ENCODE assay signal across 12 cellular contexts in the genomic region with DNA sequence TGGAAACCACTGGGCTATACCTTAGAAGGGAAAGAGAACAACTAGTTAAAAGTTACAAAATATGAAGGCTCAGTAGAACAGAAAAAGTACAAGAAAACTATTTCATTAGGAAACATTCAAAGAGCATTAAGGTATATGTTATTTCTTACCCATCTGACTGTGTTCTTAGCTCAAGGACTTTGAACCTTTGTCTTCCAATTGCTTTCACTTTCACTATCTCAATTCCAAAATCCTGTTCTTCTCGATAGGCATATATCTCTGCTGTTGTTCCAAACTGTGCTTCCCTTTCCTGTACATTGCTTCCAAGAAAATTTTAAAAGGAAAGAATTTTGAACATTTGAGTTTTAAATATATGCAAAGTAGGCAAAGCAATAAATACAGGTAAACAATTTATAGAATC. TPM values are rescaled to one million over a fixed set of nuclear protein-coding genes. Genes with fewer than 3 reads are reported as not detected.
DNase-seq lines count a peak whose midpoint lies in the region; ATAC-seq and TF ChIP-seq lines count a peak whose summit lies in the region.
"Had no signal": no experiment of that assay in that cellular context is flagged by ENCODE, and none has a peak within 500 bp of the region (broad histone marks: within the 10 kb centered on the region; RNA-seq: fewer than 3 reads in every experiment).

No MANE protein-coding gene starts in this region.

- H3K27ac Mint-ChIP-seq in activated naive CD8-positive, alpha-beta T cell: peak overlapping the region; percentile 91

- H3K36me3 ChIP-seq in left ventricle myocardium inferior (peaks cover 68% of the 10 kb centered on the region), lung (ENCODE audit: control insufficient read depth in 2 of 2, insufficient read depth in 2 of 2, low read length in 2 of 2) (peaks cover 15 to 21% of the 10 kb centered on the region in 2 donors), upper lobe of left lung (peaks cover 24 to 66% (median 35%) of the 10 kb centered on the region in 4 donors)

- H3K4me3 ChIP-seq in left ventricle myocardium inferior (peak overlapping the region; percentile 44), lung (no peak overlapping the region), upper lobe of left lung (peak overlapping the region in 2 of 4 donors; percentile 9 to 28)

- no peaks in the 10 kb centered on the region for H3K9me3 ChIP-seq in left ventricle myocardium inferior (replicated peaks)
- H3K9me3 ChIP-seq in lung (ENCODE audit: control insufficient read depth in 2 of 2, insufficient read depth in 1 of 2, low read length in 1 of 2): no peaks in the 10 kb centered on the region
- H3K9me3 ChIP-seq in upper lobe of left lung: no peaks in the 10 kb centered on the region

- WGBS in lung, 2 donors: 12 to 34% methylated on average over 1 of the region's 1 CpG
- WGBS in upper lobe of left lung, 2 donors: 22 to 40% methylated on average over 1 of the region's 1 CpG

- H3K27me3 ChIP-seq in left ventricle myocardium inferior (ENCODE audit: low read depth): no peaks in the 10 kb centered on the region
- H3K27me3 ChIP-seq in lung (ENCODE audit: control insufficient read depth, insufficient read depth): no peaks in the 10 kb centered on the region
- no peaks in the 10 kb centered on the region for H3K27me3 ChIP-seq in upper lobe of left lung

- peaks cover 4% of the 10 kb centered on the region for H3K36me3 Mint-ChIP-seq in activated naive CD8-positive, alpha-beta T cell

- no peak for ATAC-seq in Right ventricle myocardium inferior
- ATAC-seq in lung (ENCODE audit: insufficient read depth, low FRiP score): no peak
- no peak for ATAC-seq in upper lobe of left lung (ENCODE audit: low FRiP score in 2 of 2)
- no peak for ATAC-seq in HG02852 (IDR thresholded peaks at IDR 0.05; ENCODE audit: unreplicated experiment)
- no peak for ATAC-seq in GM18505 (IDR thresholded peaks at IDR 0.05; ENCODE audit: unreplicated experiment)
- no peak for ATAC-seq in HG03045 (IDR thresholded peaks at IDR 0.05; ENCODE audit: unreplicated experiment)

- H3K4me1 ChIP-seq in left ventricle myocardium inferior (peaks cover 64% of the 10 kb centered on the region), lung (ENCODE audit: control insufficient read depth in 2 of 2, insufficient read depth in 2 of 2, low read length in 2 of 2) (peaks cover 0 to 3% of the 10 kb centered on the region in 2 donors), upper lobe of left lung (peaks cover 22 to 45% (median 37%) of the 10 kb centered on the region in 4 donors)

- H3K4me1 Mint-ChIP-seq in activated naive CD8-positive, alpha-beta T cell (ENCODE audit: low read depth): peaks cover 80% of the 10 kb centered on the region

- peak overlapping the region; percentile 76 for H3K4me3 Mint-ChIP-seq in activated naive CD8-positive, alpha-beta T cell

- peak overlapping the region; percentile 83 for H3K27ac ChIP-seq in left ventricle myocardium inferior (replicated peaks)
- peak overlapping the region; percentile 68 to 77 for H3K27ac ChIP-seq in lung (ENCODE audit: low read depth in 1 of 2, low read length in 1 of 2)
- peak overlapping the region; percentile 71 to 88 (median 80) for H3K27ac ChIP-seq in upper lobe of left lung

- intact Hi-C loops in left ventricle myocardium inferior (cut with micrococcal nuclease): no loop called here
- intact Hi-C loops in Right ventricle myocardium inferior (cut with DNase I): loop anchor here (10.0 kb wide), 1 partner anchor 48 kb away; a partner anchor contains a TSS

- TF ChIP-seq CTCF in left ventricle myocardium inferior (IDR thresholded peaks at IDR 0.05; ENCODE audit: borderline replicate concordance) (no peak), lung (IDR thresholded peaks at IDR 0.05; ENCODE audit: control extremely low read depth, extremely low read depth) (no peak), upper lobe of left lung (IDR thresholded peaks at IDR 0.05) (no peak)

- no peak for DNase-seq in left ventricle myocardium inferior
- no peak for DNase-seq in Right ventricle myocardium inferior (ENCODE audit: missing footprints)
- no peak for DNase-seq in lung (ENCODE audit: low spot score)
- DNase-seq in upper lobe of left lung: no peak
- DNase-seq: activated CD8-positive, alpha-beta memory T cell treated with anti-CD3 and anti-CD28 coated beads for 24 hours; foreskin fibroblast; midbrain; NCI-H526 treated with DMSO at 0.1 percent for 48 hours had no signal

- no peak for TF ChIP-seq EP300 in upper lobe of left lung (IDR thresholded peaks at IDR 0.05)

- H3K9me3 Mint-ChIP-seq in activated naive CD8-positive, alpha-beta T cell (ENCODE audit: low read depth): no peaks in the 10 kb centered on the region

- H3K27me3 Mint-ChIP-seq in activated naive CD8-positive, alpha-beta T cell: no peaks in the 10 kb centered on the region

- TF ChIP-seq POLR2A in upper lobe of left lung (IDR thresholded peaks at IDR 0.05) (no peak), GM18505 (IDR thresholded peaks at IDR 0.05; ENCODE audit: borderline replicate concordance, extremely low read depth, insufficient read depth, insufficient read length) (no peak)

RNA-seq across cellular contexts. Expression of a gene that starts 6.9 kb away (rescaled TPM):
- total RNA-seq in left ventricle myocardium inferior (53.8 TPM), Right ventricle myocardium inferior (46.6 TPM), lung (100 to 1,000 TPM in 1 of 2 donors, 10 to 100 TPM in 1; 32.1 to 132 TPM), upper lobe of left lung (10 to 100 TPM; 35.3 to 98.5 (median 53.0) TPM)
- 10 to 100 TPM; 20.9 to 29.3 TPM for polyA plus RNA-seq in lung

RNA-seq across cellular contexts. Expression of a gene that starts 45.9 kb away (rescaled TPM):
- total RNA-seq in left ventricle myocardium inferior (14.6 TPM), Right ventricle myocardium inferior (11.2 TPM), lung (10 to 100 TPM; 22.0 to 37.6 TPM), upper lobe of left lung (10 to 100 TPM in 5 of 6 donors, 1 to 10 TPM in 1; 9.2 to 35.6 (median 21.6) TPM)
- 10 to 100 TPM in 1 of 2 donors, 1 to 10 TPM in 1; 10.0 to 11.0 TPM for polyA plus RNA-seq in lung
